Comparison of ENCODE assay signal across 18 cellular contexts in the genomic region with DNA sequence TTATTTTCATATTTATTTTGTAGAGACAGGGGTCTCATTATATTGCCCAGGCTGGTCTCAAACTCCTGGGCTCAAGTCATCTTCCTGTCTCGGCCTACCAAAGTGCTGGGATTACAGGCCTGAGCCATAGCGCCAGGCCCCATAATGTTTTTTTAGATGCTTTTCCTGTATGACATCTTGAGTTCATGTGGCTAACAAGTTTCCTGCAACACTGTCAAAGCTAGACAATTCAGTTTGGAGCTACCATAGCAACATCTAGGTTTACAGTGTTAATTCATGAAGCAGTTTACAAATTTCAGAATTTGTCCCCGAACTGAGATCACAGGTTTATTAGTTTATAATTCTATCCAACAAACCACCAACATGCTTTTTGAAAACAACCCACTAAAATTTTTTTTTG. TPM values are rescaled to one million over a fixed set of nuclear protein-coding genes. Genes with fewer than 3 reads are reported as not detected.
"Had no signal": no experiment of that assay in that cellular context is flagged by ENCODE, and none has a peak within 500 bp of the region (broad histone marks: within the 10 kb centered on the region; RNA-seq: fewer than 3 reads in every experiment).

No MANE protein-coding gene starts in this region.

- H3K27me3 ChIP-seq: cardiac muscle cell, gastroesophageal sphincter, sigmoid colon, spleen had no signal

- H3K4me3 ChIP-seq: cardiac muscle cell, gastroesophageal sphincter, heart left ventricle, sigmoid colon, spleen had no signal

- DNase-seq: activated CD4-positive, alpha-beta memory T cell treated with anti-CD3 and anti-CD28 coated beads for 36 hours; activated CD4-positive, alpha-beta T cell treated with anti-CD3 and anti-CD28 coated beads for 36 hours; activated naive CD8-positive, alpha-beta T cell treated with anti-CD3 and anti-CD28 coated beads for 36 hours; activated T-cell treated with anti-CD3 and anti-CD28 coated beads for 4 hours; heart left ventricle; occipital lobe; posterior cingulate gyrus; sigmoid colon; spleen; stimulated activated CD4-positive, alpha-beta T cell treated with anti-CD3 and anti-CD28 coated beads, Interleukin-4, amount 100 ng/mL, for 4 hours; stimulated activated naive B cell treated with anti-CD40 and anti-IgM and Interleukin-4, amounts not matched to agents 10 μg/mL and 1 μg/mL and 100 μg/mL, for 72 hours had no signal

- H3K9me3 ChIP-seq: gastroesophageal sphincter, heart left ventricle, sigmoid colon, spleen had no signal

- H3K27ac ChIP-seq: cardiac muscle cell, gastroesophageal sphincter, heart left ventricle, sigmoid colon, spleen had no signal

- H3K36me3 ChIP-seq: cardiac muscle cell, gastroesophageal sphincter, heart left ventricle, sigmoid colon, spleen had no signal

- ATAC-seq: activated CD4-positive, alpha-beta T cell treated with anti-CD3 and anti-CD28 coated beads for 36 hours; stimulated activated naive B cell treated with anti-CD40 and anti-IgM and Interleukin-4, amounts not matched to agents 10 μg/mL and 1 μg/mL and 100 μg/mL, for 72 hours; WTC11 had no signal

- H3K4me1 ChIP-seq: gastroesophageal sphincter, sigmoid colon, spleen had no signal

RNA-seq across cellular contexts. Expression of gene IL13RA2, which starts 6.4 kb away (rescaled TPM):
- total RNA-seq: activated CD4-positive, alpha-beta memory T cell treated with anti-CD3 and anti-CD28 coated beads for 36 hours; activated CD4-positive, alpha-beta T cell treated with anti-CD3 and anti-CD28 coated beads for 36 hours; activated naive CD8-positive, alpha-beta T cell treated with anti-CD3 and anti-CD28 coated beads for 36 hours; activated T-helper 1 cell treated with anti-CD3 and anti-CD28 coated beads, Interleukin-12 subunit alpha, Interleukin-12 subunit beta, Interleukin-2, Interleukin-4 antibody, amounts not matched to agents 30 ng/mL and 10 ng/mL and 1 ng/mL, durations not matched to agents 14 hours and 24 hours and 36 hours; cardiac muscle cell; chondrocyte; myocyte; T-helper 2 cell treated with Interferon-gamma antibody and Interleukin-4, amounts not matched to agents 100 ng/mL and 5 ng/mL, for 36 hours; WTC11 had no signal
- polyA plus RNA-seq: cardiac muscle cell had no signal
